Comparison of ENCODE assay signal across 1 cellular context in the genomic region with DNA sequence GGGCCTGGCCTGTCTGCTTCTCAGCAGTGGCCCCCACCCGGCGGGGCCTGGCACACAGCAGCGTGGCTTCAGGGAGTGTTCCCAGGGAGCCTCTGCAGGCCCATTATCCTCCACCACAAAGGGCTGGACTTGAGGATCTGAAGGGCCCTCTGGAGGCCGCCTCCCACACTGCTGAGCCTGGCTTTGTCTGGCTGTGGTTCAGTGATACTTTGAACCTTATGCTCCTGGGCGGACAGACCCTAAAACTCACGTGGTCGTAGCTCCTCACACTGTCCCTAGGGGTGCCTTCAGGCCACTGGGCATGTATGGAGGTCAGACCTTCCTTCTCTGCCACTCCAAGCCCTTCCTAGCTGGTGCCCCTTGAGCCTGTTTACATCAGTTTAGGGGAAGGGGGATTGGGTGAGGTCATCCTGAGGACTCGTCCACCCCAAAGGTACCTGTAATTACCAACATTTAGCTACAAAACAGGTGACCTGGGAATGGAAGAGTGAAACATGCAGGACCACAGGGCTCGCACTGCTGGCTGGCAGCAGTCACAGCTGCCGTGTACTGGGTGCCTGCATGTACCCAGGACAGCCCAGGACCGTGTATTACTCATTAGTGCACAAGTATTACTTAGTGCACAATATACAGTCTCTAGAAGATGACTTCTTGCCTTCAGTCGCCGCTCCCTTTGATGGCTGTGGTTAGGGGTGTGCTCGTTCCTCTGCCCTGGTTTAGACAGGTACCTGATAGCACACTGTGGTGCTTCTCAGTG.
TF ChIP-seq lines count a peak whose summit lies in the region.

No MANE protein-coding gene starts in this region.

TF ChIP-seq in HepG2, 621 proteins besides CTCF, POLR2A, EP300 and RAD21 (continued from another document):
- TF ChIP-seq, protein P1, sequence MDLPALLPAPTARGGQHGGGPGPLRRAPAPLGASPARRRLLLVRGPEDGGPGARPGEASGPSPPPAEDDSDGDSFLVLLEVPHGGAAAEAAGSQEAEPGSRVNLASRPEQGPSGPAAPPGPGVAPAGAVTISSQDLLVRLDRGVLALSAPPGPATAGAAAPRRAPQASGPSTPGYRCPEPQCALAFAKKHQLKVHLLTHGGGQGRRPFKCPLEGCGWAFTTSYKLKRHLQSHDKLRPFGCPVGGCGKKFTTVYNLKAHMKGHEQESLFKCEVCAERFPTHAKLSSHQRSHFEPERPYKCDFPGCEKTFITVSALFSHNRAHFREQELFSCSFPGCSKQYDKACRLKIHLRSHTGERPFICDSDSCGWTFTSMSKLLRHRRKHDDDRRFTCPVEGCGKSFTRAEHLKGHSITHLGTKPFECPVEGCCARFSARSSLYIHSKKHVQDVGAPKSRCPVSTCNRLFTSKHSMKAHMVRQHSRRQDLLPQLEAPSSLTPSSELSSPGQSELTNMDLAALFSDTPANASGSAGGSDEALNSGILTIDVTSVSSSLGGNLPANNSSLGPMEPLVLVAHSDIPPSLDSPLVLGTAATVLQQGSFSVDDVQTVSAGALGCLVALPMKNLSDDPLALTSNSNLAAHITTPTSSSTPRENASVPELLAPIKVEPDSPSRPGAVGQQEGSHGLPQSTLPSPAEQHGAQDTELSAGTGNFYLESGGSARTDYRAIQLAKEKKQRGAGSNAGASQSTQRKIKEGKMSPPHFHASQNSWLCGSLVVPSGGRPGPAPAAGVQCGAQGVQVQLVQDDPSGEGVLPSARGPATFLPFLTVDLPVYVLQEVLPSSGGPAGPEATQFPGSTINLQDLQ (CRISPR knock-in tag; IDR thresholded peaks at IDR 0.05), result no peak
- TF ChIP-seq GATAD2A (CRISPR knock-in tag; IDR thresholded peaks at IDR 0.05) (peak; percentile 51; the same call in 1 of the 2 replicates), ZFX (CRISPR knock-in tag; IDR thresholded peaks at IDR 0.05; ENCODE audit: low read depth) (peak; percentile 56), HDAC2 (CRISPR knock-in tag; IDR thresholded peaks at IDR 0.05) (peak; percentile 31; the same call in 1 of the 2 replicates), NCOR1 (IDR thresholded peaks at IDR 0.05; ENCODE audit: borderline replicate concordance, low read length) (0 out of 2 replicates have a peak, but pooled peaks have one; percentile 23), DR1 (CRISPR knock-in tag; IDR thresholded peaks at IDR 0.05) (no peak), ZNF598 (CRISPR knock-in tag; IDR thresholded peaks at IDR 0.05; ENCODE audit: borderline replicate concordance) (no peak), RARA (CRISPR knock-in tag; IDR thresholded peaks at IDR 0.05) (0 out of 2 replicates have a peak, but pooled peaks have one; percentile 21), FLYWCH1 (CRISPR knock-in tag; IDR thresholded peaks at IDR 0.05) (0 out of 2 replicates have a peak, but pooled peaks have one; percentile 13), ARNTL (CRISPR knock-in tag; IDR thresholded peaks at IDR 0.05) (0 out of 2 replicates have a peak, but pooled peaks have one; percentile 58), MED1 (CRISPR knock-in tag; IDR thresholded peaks at IDR 0.05) (no peak), ZNF263 (CRISPR knock-in tag; IDR thresholded peaks at IDR 0.05) (peak; percentile 78; the same call in 1 of the 2 replicates), ZNF251 (CRISPR knock-in tag; IDR thresholded peaks at IDR 0.05) (no peak), HNF4A (CRISPR knock-in tag; IDR thresholded peaks at IDR 0.05) (peak; percentile 87), POLR2AphosphoS5 (IDR thresholded peaks at IDR 0.05; ENCODE audit: low read depth, low read length) (peak; percentile 43; the same call in 1 of the 2 replicates), MEIS1 (CRISPR knock-in tag; IDR thresholded peaks at IDR 0.05; ENCODE audit: borderline replicate concordance) (0 out of 2 replicates have a peak, but pooled peaks have one; percentile 61), XRCC5 (optimal IDR thresholded peaks at IDR 0.05; ENCODE audit: low read length) (peak; percentile 69), FOXA1 (IDR thresholded peaks at IDR 0.05) (no peak), FOXA1 (CRISPR knock-in tag; IDR thresholded peaks at IDR 0.05) (0 out of 2 replicates have a peak, but pooled peaks have one; percentile 16), ASH2L (IDR thresholded peaks at IDR 0.05; ENCODE audit: insufficient read length, low read depth, low read length) (peak; percentile 21), ZNF441 (CRISPR knock-in tag; IDR thresholded peaks at IDR 0.05; ENCODE audit: borderline replicate concordance) (no peak), FIP1L1 (IDR thresholded peaks at IDR 0.05; ENCODE audit: borderline replicate concordance, insufficient read depth, low read depth, low read length) (0 out of 2 replicates have a peak, but pooled peaks have one; percentile 20), HNF4G (IDR thresholded peaks at IDR 0.05; ENCODE audit: borderline replicate concordance, low read depth, low read length) (peak; percentile 81), HNF4G (CRISPR knock-in tag; IDR thresholded peaks at IDR 0.05; ENCODE audit: borderline replicate concordance, low read depth) (peak; percentile 82; the same call in 1 of the 2 replicates), SP4 (CRISPR knock-in tag; IDR thresholded peaks at IDR 0.05) (0 out of 2 replicates have a peak, but pooled peaks have one; percentile 5), XBP1 (CRISPR knock-in tag; IDR thresholded peaks at IDR 0.05) (no peak)
- TF ChIP-seq, protein P2, sequence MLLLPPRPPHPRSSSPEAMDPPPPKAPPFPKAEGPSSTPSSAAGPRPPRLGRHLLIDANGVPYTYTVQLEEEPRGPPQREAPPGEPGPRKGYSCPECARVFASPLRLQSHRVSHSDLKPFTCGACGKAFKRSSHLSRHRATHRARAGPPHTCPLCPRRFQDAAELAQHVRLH (CRISPR knock-in tag; IDR thresholded peaks at IDR 0.05; ENCODE audit: borderline replicate concordance, low read depth), result peak; percentile 82; the same call in 1 of the 2 replicates
- TF ChIP-seq, protein P3, sequence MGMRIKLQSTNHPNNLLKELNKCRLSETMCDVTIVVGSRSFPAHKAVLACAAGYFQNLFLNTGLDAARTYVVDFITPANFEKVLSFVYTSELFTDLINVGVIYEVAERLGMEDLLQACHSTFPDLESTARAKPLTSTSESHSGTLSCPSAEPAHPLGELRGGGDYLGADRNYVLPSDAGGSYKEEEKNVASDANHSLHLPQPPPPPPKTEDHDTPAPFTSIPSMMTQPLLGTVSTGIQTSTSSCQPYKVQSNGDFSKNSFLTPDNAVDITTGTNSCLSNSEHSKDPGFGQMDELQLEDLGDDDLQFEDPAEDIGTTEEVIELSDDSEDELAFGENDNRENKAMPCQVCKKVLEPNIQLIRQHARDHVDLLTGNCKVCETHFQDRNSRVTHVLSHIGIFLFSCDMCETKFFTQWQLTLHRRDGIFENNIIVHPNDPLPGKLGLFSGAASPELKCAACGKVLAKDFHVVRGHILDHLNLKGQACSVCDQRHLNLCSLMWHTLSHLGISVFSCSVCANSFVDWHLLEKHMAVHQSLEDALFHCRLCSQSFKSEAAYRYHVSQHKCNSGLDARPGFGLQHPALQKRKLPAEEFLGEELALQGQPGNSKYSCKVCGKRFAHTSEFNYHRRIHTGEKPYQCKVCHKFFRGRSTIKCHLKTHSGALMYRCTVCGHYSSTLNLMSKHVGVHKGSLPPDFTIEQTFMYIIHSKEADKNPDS (CRISPR knock-in tag; IDR thresholded peaks at IDR 0.05), result no peak
- TF ChIP-seq, protein P4, sequence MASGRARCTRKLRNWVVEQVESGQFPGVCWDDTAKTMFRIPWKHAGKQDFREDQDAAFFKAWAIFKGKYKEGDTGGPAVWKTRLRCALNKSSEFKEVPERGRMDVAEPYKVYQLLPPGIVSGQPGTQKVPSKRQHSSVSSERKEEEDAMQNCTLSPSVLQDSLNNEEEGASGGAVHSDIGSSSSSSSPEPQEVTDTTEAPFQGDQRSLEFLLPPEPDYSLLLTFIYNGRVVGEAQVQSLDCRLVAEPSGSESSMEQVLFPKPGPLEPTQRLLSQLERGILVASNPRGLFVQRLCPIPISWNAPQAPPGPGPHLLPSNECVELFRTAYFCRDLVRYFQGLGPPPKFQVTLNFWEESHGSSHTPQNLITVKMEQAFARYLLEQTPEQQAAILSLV (CRISPR knock-in tag; IDR thresholded peaks at IDR 0.05; ENCODE audit: borderline replicate concordance), result peak; percentile 25; the same call in 1 of the 2 replicates
- TF ChIP-seq, protein P5, sequence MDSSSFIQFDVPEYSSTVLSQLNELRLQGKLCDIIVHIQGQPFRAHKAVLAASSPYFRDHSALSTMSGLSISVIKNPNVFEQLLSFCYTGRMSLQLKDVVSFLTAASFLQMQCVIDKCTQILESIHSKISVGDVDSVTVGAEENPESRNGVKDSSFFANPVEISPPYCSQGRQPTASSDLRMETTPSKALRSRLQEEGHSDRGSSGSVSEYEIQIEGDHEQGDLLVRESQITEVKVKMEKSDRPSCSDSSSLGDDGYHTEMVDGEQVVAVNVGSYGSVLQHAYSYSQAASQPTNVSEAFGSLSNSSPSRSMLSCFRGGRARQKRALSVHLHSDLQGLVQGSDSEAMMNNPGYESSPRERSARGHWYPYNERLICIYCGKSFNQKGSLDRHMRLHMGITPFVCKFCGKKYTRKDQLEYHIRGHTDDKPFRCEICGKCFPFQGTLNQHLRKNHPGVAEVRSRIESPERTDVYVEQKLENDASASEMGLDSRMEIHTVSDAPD (CRISPR knock-in tag; IDR thresholded peaks at IDR 0.05), result peak; percentile 38; the same call in 1 of the 2 replicates
TF ChIP-seq in HepG2: peak in this region for 82.
